In genomic region chr1:3068400-3069361, GRCh38 we compare ENCODE assay signal across 10 cellular contexts. TPM values are rescaled to one million over a fixed set of nuclear protein-coding genes. Genes with fewer than 3 reads are reported as not detected.
DNase-seq lines count a peak whose midpoint lies in the region; ATAC-seq, FAIRE-seq and TF ChIP-seq lines count a peak whose summit lies in the region.
"Had no signal": no experiment of that assay in that cellular context is flagged by ENCODE, and none has a peak within 500 bp of the region (broad histone marks: within the 10 kb centered on the region; RNA-seq: fewer than 3 reads in every experiment).

TSS of gene PRDM16 (plus strand) at chr1:3069203. CDS start at chr1:3069260, 57 bp downstream.

- no peaks in the 10 kb centered on the region for H3K36me3 ChIP-seq in HUES64 (ENCODE audit: insufficient read depth, low read length)
- no peaks in the 10 kb centered on the region for H3K36me3 ChIP-seq in astrocyte (ENCODE audit: insufficient read depth, low read length)
- peaks cover 4% of the 10 kb centered on the region for H3K36me3 ChIP-seq in iPS-15b (ENCODE audit: control insufficient read depth, insufficient read depth, low read length)
- H3K36me3 ChIP-seq in small intestine (ENCODE audit: control insufficient read depth in 2 of 2, insufficient read depth in 2 of 2, low read length in 2 of 2) = no peaks in the 10 kb centered on the region

- H3K4me2 ChIP-seq in astrocyte (ENCODE audit: low read length) = peak within 1 kb of the TSS; percentile 85

- peak within 1 kb of the TSS; percentile 83 for H3K4me3 Mint-ChIP-seq in astrocyte (ENCODE audit: unreplicated experiment)

- POLR2A ChIA-PET in AG04449 (lab: Yijun Ruan, JAX) = no interaction called here

- ATAC-seq in GM19455 (IDR thresholded peaks at IDR 0.05; ENCODE audit: unreplicated experiment) = no peak

- peak within 1 kb of the TSS; percentile 66 for H2AFZ ChIP-seq in astrocyte (ENCODE audit: low read depth, low read length)

- H3K36me3 Mint-ChIP-seq in astrocyte (ENCODE audit: low read depth, unreplicated experiment) = no peaks in the 10 kb centered on the region

- peak within 1 kb of the TSS; percentile 31 for H3K27ac Mint-ChIP-seq in astrocyte (ENCODE audit: unreplicated experiment)

- peaks cover 33% of the 10 kb centered on the region for H4K20me1 ChIP-seq in astrocyte (ENCODE audit: insufficient read depth, low read length)

- H3K79me2 ChIP-seq in astrocyte (ENCODE audit: insufficient read depth, low read length) = peaks cover 43% of the 10 kb centered on the region

- H3K9ac ChIP-seq in HUES64 (ENCODE audit: low read depth, low read length) = peak within 1 kb of the TSS; percentile 19; the same call in 1 of the 2 replicates
- H3K9ac ChIP-seq in astrocyte (ENCODE audit: low read length) = peak within 1 kb of the TSS; percentile 80
- no peak within 1 kb of the TSS for H3K9ac ChIP-seq in iPS-15b (ENCODE audit: low read depth, low read length)

- peaks cover 47% of the 10 kb centered on the region for H3K27me3 Mint-ChIP-seq in astrocyte (ENCODE audit: low read depth, unreplicated experiment)

- H3K9me3 ChIP-seq in HUES64 (ENCODE audit: insufficient read depth, low read depth, low read length) (no peaks in the 10 kb centered on the region), astrocyte (ENCODE audit: insufficient read depth, low read depth, low read length) (no peaks in the 10 kb centered on the region), iPS-15b (ENCODE audit: control insufficient read depth, insufficient read depth, low read length) (no peaks in the 10 kb centered on the region), small intestine (ENCODE audit: control insufficient read depth, low read depth) (no peaks in the 10 kb centered on the region)

- WGBS in HUES64 = 2% methylated on average over 106 of the region's 110 CpGs
- 1% methylated on average over 74 to 110 of the region's 110 CpGs for WGBS in small intestine, 3 donors

- no peaks in the 10 kb centered on the region for H3K9me3 Mint-ChIP-seq in astrocyte (ENCODE audit: unreplicated experiment)

- DNase-seq in AG04449 (ENCODE audit: low read depth, low spot score) (no peak), astrocyte (ENCODE audit: low read depth) (peak; percentile 56), small intestine (peak; percentile 76), SK-N-DZ (ENCODE audit: low spot score) (no peak), NCI-H2107 treated with DMSO at 0.1 percent for 48 hours (lab: John Stamatoyannopoulos, UW; ENCODE audit: unreplicated experiment) (no peak)

- H3K27me3 ChIP-seq in HUES64 (ENCODE audit: insufficient read depth, low read length) (peaks cover 95% of the 10 kb centered on the region), astrocyte (ENCODE audit: insufficient read depth, low read length) (peaks cover 15% of the 10 kb centered on the region), iPS-15b (ENCODE audit: control insufficient read depth, insufficient read depth, low read length) (peaks cover 77% of the 10 kb centered on the region), small intestine (ENCODE audit: control insufficient read depth in 2 of 2, insufficient read depth in 2 of 2, low read length in 2 of 2) (peaks cover 2 to 25% of the 10 kb centered on the region in 2 donors)

- H3K4me3 ChIP-seq in AG04449 (ENCODE audit: low read depth, low read length) = peak within 1 kb of the TSS; percentile 55
- peak within 1 kb of the TSS; percentile 50 for H3K4me3 ChIP-seq in HUES64 (ENCODE audit: low read length)
- H3K4me3 ChIP-seq in astrocyte (ENCODE audit: insufficient read depth, low read depth, low read length) = peak within 1 kb of the TSS; percentile 68
- H3K4me3 ChIP-seq in iPS-15b (ENCODE audit: low read depth, low read length) = peak within 1 kb of the TSS; percentile 22
- peak within 1 kb of the TSS; percentile 43 to 63 for H3K4me3 ChIP-seq in small intestine (ENCODE audit: low read depth in 1 of 2, low read length in 2 of 2)

- CTCF ChIA-PET in AG04449 (lab: Yijun Ruan, JAX) = interaction anchor here (1.7 kb wide), 1 partner anchor 355 kb away, joined by 5 read pairs; no protein-coding TSS in a partner anchor

- no peak for TF ChIP-seq CTCF in AG04449 (IDR thresholded peaks at IDR 0.05; ENCODE audit: insufficient read depth, low read length, missing control alignments)
- no peak for TF ChIP-seq CTCF in astrocyte (IDR thresholded peaks at IDR 0.05; ENCODE audit: insufficient read depth, low read depth, low read length)

- FAIRE-seq in astrocyte (lab: Jason Lieb, UNC) (no peak), small intestine (lab: Jason Lieb, UNC) (no peak)
- FAIRE-seq: colon, GM18507 had no signal

- H3K27ac ChIP-seq in HUES64 (ENCODE audit: low read depth, low read length) = no peak within 1 kb of the TSS
- peak within 1 kb of the TSS; percentile 68 for H3K27ac ChIP-seq in astrocyte (ENCODE audit: low read depth, low read length)
- H3K27ac ChIP-seq in small intestine (ENCODE audit: low read depth in 1 of 2, low read length in 1 of 2) = peak within 1 kb of the TSS; percentile 79 to 90

- H3K4me1 Mint-ChIP-seq in astrocyte (ENCODE audit: low read depth, unreplicated experiment) = no peaks in the 10 kb centered on the region

- peaks cover 11% of the 10 kb centered on the region; the same call in 1 of the 2 replicates for H3K4me1 ChIP-seq in HUES64 (ENCODE audit: insufficient read depth, low read length)
- H3K4me1 ChIP-seq in astrocyte (ENCODE audit: insufficient read depth, low read length) = peaks cover 26% of the 10 kb centered on the region
- H3K4me1 ChIP-seq in iPS-15b (ENCODE audit: control insufficient read depth, insufficient read depth, low read length) = no peaks in the 10 kb centered on the region
- H3K4me1 ChIP-seq in small intestine (ENCODE audit: control insufficient read depth in 2 of 2, insufficient read depth in 1 of 2, low read depth in 1 of 2, low read length in 1 of 2) = no peaks in the 10 kb centered on the region

RNA-seq across cellular contexts. Expression of gene PRDM16, which starts in this region (rescaled TPM):
- 0.60 TPM for polyA plus RNA-seq in HUES64 (2013, experiment 1 of 2)
- 1.4 TPM for polyA plus RNA-seq in HUES64 (2013, experiment 2 of 2)
- total RNA-seq in astrocyte = 0.43 and 1.5 TPM in 2 replicates
- polyA plus RNA-seq in small intestine = 10 to 100 TPM in 1 of 3 donors, 1 to 10 TPM in 2; 5.4 to 11.4 (median 6.0) TPM
- not detected in 2 replicates for polyA plus RNA-seq in SK-N-DZ (2014; cell fraction: cytosol; rRNA removed)
- polyA plus RNA-seq in SK-N-DZ (2014; cell fraction: nucleus; rRNA removed) = not detected in 2 replicates

Comparison
In these comparisons a context has a peak if more than half of its experiments do, and no peak if none do; other contexts are left out.
1. DNase-seq: peak in astrocyte (single experiment) and small intestine (single experiment); none in AG04449 (single experiment), SK-N-DZ (single experiment) and NCI-H2107 treated with DMSO at 0.1 percent for 48 hours (single experiment).
2. Peak in every context shown above with its lines, with median percentiles within 50 percentile points of each other: H3K4me3 ChIP-seq.